ENCODE assay signal across 9 cellular contexts in genomic region chr19:14138576-14139265, GRCh38. TPM values are rescaled to one million over a fixed set of nuclear protein-coding genes. Genes with fewer than 3 reads are reported as not detected.
A peak's percentile ranks its signal among the peaks of the same experiment; 100 is the strongest.
DNase-seq lines count a peak whose midpoint lies in the region; ATAC-seq and TF ChIP-seq lines count a peak whose summit lies in the region.
"Had no signal": no experiment of that assay in that cellular context is flagged by ENCODE, and none has a peak within 500 bp of the region (broad histone marks: within the 10 kb centered on the region; RNA-seq: fewer than 3 reads in every experiment).

No MANE protein-coding gene starts in this region.

- H3K27me3 Mint-ChIP-seq in Caco-2 (ENCODE audit: insufficient read depth, unreplicated experiment) (no peaks in the 10 kb centered on the region), Calu3 (ENCODE audit: unreplicated experiment) (no peaks in the 10 kb centered on the region)

- ATAC-seq in GM21367 (IDR thresholded peaks at IDR 0.05; ENCODE audit: unreplicated experiment) = no peak
- ATAC-seq in HG02970 (IDR thresholded peaks at IDR 0.05; ENCODE audit: low FRiP score, unreplicated experiment) = no peak

- DNase-seq in Caco-2 (no peak), RKO (ENCODE audit: low spot score) (peak; percentile 19), epithelial cell of prostate (ENCODE audit: low read depth, low spot score) (no peak), osteoblast (ENCODE audit: insufficient read length, low spot score, missing footprints) (peak; percentile 86), occipital lobe (lab: John Stamatoyannopoulos, UW) (no peak), Calu3 (no peak)
- DNase-seq: NCI-H2171 treated with DMSO at 0.1 percent for 48 hours had no signal

- peak overlapping the region; percentile 32 for H2AFZ ChIP-seq in osteoblast (ENCODE audit: low read length)

- POLR2A ChIA-PET in Caco-2 (lab: Charles Lee) = no interaction called here

- CTCF ChIA-PET in Caco-2 (lab: Charles Lee) (no interaction called here), Calu3 (lab: Charles Lee) (no interaction called here)

- H3K4me3 Mint-ChIP-seq in Caco-2 (ENCODE audit: unreplicated experiment) (peak overlapping the region; percentile 74), Calu3 (ENCODE audit: low read depth, unreplicated experiment) (no peak overlapping the region)

- H3K36me3 ChIP-seq in Caco-2 (ENCODE audit: control insufficient read depth, insufficient read depth, low read length) (no peaks in the 10 kb centered on the region), osteoblast (ENCODE audit: insufficient read depth, low read length) (no peaks in the 10 kb centered on the region)

- intact Hi-C loops in Caco-2 (cut with micrococcal nuclease; ENCODE audit: unreplicated experiment) (loop anchor here (5.0 kb wide), 2 partner anchors 66 to 209 kb away; partner anchors contain the start of gene MISP3), Calu3 (cut with micrococcal nuclease; ENCODE audit: unreplicated experiment) (no loop called here)

- H3K4me1 Mint-ChIP-seq in Caco-2 (ENCODE audit: low read depth, unreplicated experiment) (peaks cover 7% of the 10 kb centered on the region), Calu3 (ENCODE audit: low read depth, unreplicated experiment) (peaks cover 15% of the 10 kb centered on the region)

- no peaks in the 10 kb centered on the region for H3K27me3 ChIP-seq in Caco-2 (replicated peaks; ENCODE audit: control insufficient read depth, insufficient read depth, low read length)
- H3K27me3 ChIP-seq in osteoblast (ENCODE audit: insufficient read depth, low read length) = no peaks in the 10 kb centered on the region

- H3K9me3 ChIP-seq in Caco-2 (no peaks in the 10 kb centered on the region), osteoblast (ENCODE audit: low read depth, low read length) (no peaks in the 10 kb centered on the region)

- peaks cover 26% of the 10 kb centered on the region for H3K36me3 Mint-ChIP-seq in Caco-2 (ENCODE audit: insufficient read depth, unreplicated experiment)
- H3K36me3 Mint-ChIP-seq in Calu3 (ENCODE audit: insufficient read depth, unreplicated experiment) = peaks cover 36% of the 10 kb centered on the region

- no peaks in the 10 kb centered on the region for H3K9me3 Mint-ChIP-seq in Caco-2 (ENCODE audit: unreplicated experiment)
- H3K9me3 Mint-ChIP-seq in Calu3 (ENCODE audit: low read depth, unreplicated experiment) = no peaks in the 10 kb centered on the region

- TF ChIP-seq CTCF in Caco-2 (IDR thresholded peaks at IDR 0.05; ENCODE audit: insufficient read depth in 1 of 2, low read depth in 1 of 2, low read length in 1 of 2, severe bottlenecking in 1 of 2, unreplicated experiment in 1 of 2) (no peak), osteoblast (IDR thresholded peaks at IDR 0.05; ENCODE audit: extremely low read depth, low read depth, low read length) (no peak), Calu3 (IDR thresholded peaks at IDR 0.05; ENCODE audit: unreplicated experiment) (no peak)

- H3K4me2 ChIP-seq in osteoblast (ENCODE audit: insufficient read depth, low read length) = peak overlapping the region; percentile 80

- BruUV-seq in Caco-2 (replicated peaks; lab: Mats Ljungman, UMichigan) (no TSS peak), Calu3 (replicated peaks; lab: Mats Ljungman, UMichigan) (no TSS peak)

- no peaks in the 10 kb centered on the region for H4K20me1 ChIP-seq in osteoblast (ENCODE audit: insufficient read depth, low read length)

- H3K79me2 ChIP-seq in osteoblast (ENCODE audit: insufficient read depth, low read length) = peaks cover 39% of the 10 kb centered on the region

- H3K4me3 ChIP-seq in Caco-2 (ENCODE audit: low read depth, low read length) = no peak overlapping the region
- H3K4me3 ChIP-seq in osteoblast (ENCODE audit: insufficient read depth, low read length) = peak overlapping the region; percentile 22

- H3K27ac ChIP-seq in epithelial cell of prostate = peak overlapping the region; percentile 88
- peak overlapping the region; percentile 91 for H3K27ac ChIP-seq in osteoblast (ENCODE audit: low read depth, low read length)

- H3K27ac Mint-ChIP-seq in Caco-2 (ENCODE audit: unreplicated experiment) (peak overlapping the region; percentile 76), Calu3 (ENCODE audit: unreplicated experiment) (no peak overlapping the region)

- H3K4me1 ChIP-seq in Caco-2 (peaks cover 5% of the 10 kb centered on the region; the same call in 1 of the 2 replicates), osteoblast (ENCODE audit: insufficient read depth, low read length) (peaks cover 30% of the 10 kb centered on the region)

RNA-seq across cellular contexts. Expression of gene ASF1B, which starts 2.3 kb away (rescaled TPM):
- total RNA-seq in Caco-2 (2022) (37.7 and 40.2 TPM in 2 replicates), osteoblast (1.1 and 2.7 TPM in 2 replicates), occipital lobe (1.4 TPM), Calu3 (2022) (42.6 and 44.2 TPM in 2 replicates)

RNA-seq across cellular contexts. Expression of gene PRKACA, which starts 21.2 kb away (rescaled TPM):
- total RNA-seq in Caco-2 (2022) (46.4 and 51.9 TPM in 2 replicates), osteoblast (45.6 and 56.3 TPM in 2 replicates), occipital lobe (29.3 TPM), Calu3 (2022) (57.3 and 59.8 TPM in 2 replicates)

RNA-seq across cellular contexts. Expression of gene SAMD1, which starts 48.2 kb away (rescaled TPM):
- 38.3 and 47.1 TPM in 2 replicates for total RNA-seq in Caco-2 (2022)
- 16.2 and 27.9 TPM in 2 replicates for total RNA-seq in osteoblast
- 37.1 TPM for total RNA-seq in occipital lobe
- 41.1 and 44.2 TPM in 2 replicates for total RNA-seq in Calu3 (2022)

RNA-seq across cellular contexts. Expression of gene C19orf67, which starts 53.1 kb away (rescaled TPM):
- total RNA-seq in Caco-2 (2022) = not detected in 2 replicates
- not detected in 2 replicates for total RNA-seq in osteoblast
- total RNA-seq in occipital lobe = not detected
- not detected in 2 replicates for total RNA-seq in Calu3 (2022)

Comparison
In these comparisons a context has a peak if more than half of its experiments do, and no peak if none do; other contexts are left out.
1. DNase-seq: peak in RKO (single experiment) and osteoblast (single experiment); none in Caco-2 (0 of 2), epithelial cell of prostate (single experiment), occipital lobe (single experiment) and Calu3 (single experiment).
2. RNA of gene ASF1B, which starts 2.3 kb away (total RNA-seq): 42.6 to 44.2 TPM in Calu3 and 37.7 to 40.2 TPM in Caco-2; 1.4 TPM in occipital lobe (single experiment) and 1.1 to 2.7 TPM in osteoblast; every median in the first group is over 10 times any median in the second.